In genomic region chr16:27867122-27868110, GRCh38 we compare ENCODE assay signal across 1 cellular context.
TF ChIP-seq lines count a peak whose summit lies in the region.

No MANE protein-coding gene starts in this region.

TF ChIP-seq in HepG2, 621 proteins besides CTCF, POLR2A, EP300 and RAD21 (continued from another document and continues in another):
- TF ChIP-seq TFDP1 (CRISPR knock-in tag; IDR thresholded peaks at IDR 0.05; ENCODE audit: borderline replicate concordance) (no peak), ZBTB7A (CRISPR knock-in tag; IDR thresholded peaks at IDR 0.05) (no peak), ZZZ3 (CRISPR knock-in tag; IDR thresholded peaks at IDR 0.05; ENCODE audit: borderline replicate concordance) (no peak), PREB (CRISPR knock-in tag; IDR thresholded peaks at IDR 0.05) (no peak), SOX5 (CRISPR knock-in tag; IDR thresholded peaks at IDR 0.05; ENCODE audit: borderline replicate concordance) (no peak), SAP130 (CRISPR knock-in tag; IDR thresholded peaks at IDR 0.05; ENCODE audit: low read depth) (no peak), ZNF468 (CRISPR knock-in tag; IDR thresholded peaks at IDR 0.05) (no peak), THAP11 (CRISPR knock-in tag; IDR thresholded peaks at IDR 0.05) (peak; percentile 37; the same call in 1 of the 2 replicates), REXO4 (CRISPR knock-in tag; IDR thresholded peaks at IDR 0.05; ENCODE audit: borderline replicate concordance) (no peak), SIN3A (IDR thresholded peaks at IDR 0.05; ENCODE audit: borderline replicate concordance, low read depth, low read length) (no peak), SKIL (CRISPR knock-in tag; IDR thresholded peaks at IDR 0.05; ENCODE audit: borderline replicate concordance) (no peak), ZNF329 (CRISPR knock-in tag; IDR thresholded peaks at IDR 0.05; ENCODE audit: low read depth) (no peak), REST (IDR thresholded peaks at IDR 0.05; ENCODE audit: borderline replicate concordance in 1 of 2, low read depth in 1 of 2, low read length in 2 of 2) (no peak), TARDBP (CRISPR knock-in tag; IDR thresholded peaks at IDR 0.05) (0 out of 2 replicates have a peak, but pooled peaks have one; percentile 35), ZMAT3 (CRISPR knock-in tag; conservative IDR thresholded peaks at IDR 0.05) (no peak), RXRA (CRISPR knock-in tag; IDR thresholded peaks at IDR 0.05) (0 out of 2 replicates have a peak, but pooled peaks have one; percentile 29), PTBP1 (IDR thresholded peaks at IDR 0.05; ENCODE audit: low read depth, low read length, poor library complexity, severe bottlenecking) (peak; percentile 43), SP5 (CRISPR knock-in tag; IDR thresholded peaks at IDR 0.05; ENCODE audit: borderline replicate concordance, low read depth) (0 out of 2 replicates have a peak, but pooled peaks have one; percentile 24), NR2F2 (IDR thresholded peaks at IDR 0.05; ENCODE audit: borderline replicate concordance, low read depth) (no peak), NAIF1 (CRISPR knock-in tag; IDR thresholded peaks at IDR 0.05; ENCODE audit: borderline replicate concordance) (no peak), MZF1 (CRISPR knock-in tag; IDR thresholded peaks at IDR 0.05; ENCODE audit: borderline replicate concordance) (no peak), ZSCAN12 (CRISPR knock-in tag; IDR thresholded peaks at IDR 0.05) (no peak), ZMYM4 (CRISPR knock-in tag; IDR thresholded peaks at IDR 0.05) (peak; percentile 66; the same call in 1 of the 2 replicates), ASH2L (IDR thresholded peaks at IDR 0.05; ENCODE audit: insufficient read length, low read depth, low read length) (no peak), ZNF512B (CRISPR knock-in tag; IDR thresholded peaks at IDR 0.05; ENCODE audit: borderline replicate concordance) (no peak), KLF16 (CRISPR knock-in tag; IDR thresholded peaks at IDR 0.05) (no peak), ZFX (CRISPR knock-in tag; IDR thresholded peaks at IDR 0.05; ENCODE audit: low read depth) (peak; percentile 75), ZNF296 (CRISPR knock-in tag; conservative IDR thresholded peaks at IDR 0.05) (no peak), ZNF768 (CRISPR knock-in tag; IDR thresholded peaks at IDR 0.05) (peak; percentile 90), NRL (CRISPR knock-in tag; IDR thresholded peaks at IDR 0.05; ENCODE audit: borderline replicate concordance) (no peak), BRCA1 (CRISPR knock-in tag; IDR thresholded peaks at IDR 0.05) (no peak), SMARCC2 (IDR thresholded peaks at IDR 0.05) (no peak), THAP9 (CRISPR knock-in tag; IDR thresholded peaks at IDR 0.05; ENCODE audit: borderline replicate concordance) (no peak), SMYD3 (CRISPR knock-in tag; IDR thresholded peaks at IDR 0.05) (no peak), MTERF4 (CRISPR knock-in tag; IDR thresholded peaks at IDR 0.05) (no peak), PHF20 (CRISPR knock-in tag; IDR thresholded peaks at IDR 0.05) (peak; percentile 49; the same call in 1 of the 2 replicates), SMARCE1 (IDR thresholded peaks at IDR 0.05; ENCODE audit: borderline replicate concordance) (no peak), ZNF484 (CRISPR knock-in tag; IDR thresholded peaks at IDR 0.05; ENCODE audit: borderline replicate concordance, low read depth) (no peak), SRY (CRISPR knock-in tag; IDR thresholded peaks at IDR 0.05) (no peak), TEAD3 (CRISPR knock-in tag; optimal IDR thresholded peaks at IDR 0.05; ENCODE audit: borderline replicate concordance) (no peak), ZNF317 (CRISPR knock-in tag; IDR thresholded peaks at IDR 0.05) (no peak), HOXA7 (CRISPR knock-in tag; IDR thresholded peaks at IDR 0.05) (no peak), EEA1 (CRISPR knock-in tag; IDR thresholded peaks at IDR 0.05; ENCODE audit: borderline replicate concordance) (no peak), TBX3 (IDR thresholded peaks at IDR 0.05; ENCODE audit: borderline replicate concordance) (no peak), ZNF652 (CRISPR knock-in tag; IDR thresholded peaks at IDR 0.05; ENCODE audit: borderline replicate concordance, low read depth) (no peak), RORA (CRISPR knock-in tag; IDR thresholded peaks at IDR 0.05) (no peak), KDM5B (CRISPR knock-in tag; IDR thresholded peaks at IDR 0.05; ENCODE audit: borderline replicate concordance) (no peak), KLF15 (CRISPR knock-in tag; IDR thresholded peaks at IDR 0.05; ENCODE audit: borderline replicate concordance) (no peak), ZMAT5 (CRISPR knock-in tag; IDR thresholded peaks at IDR 0.05; ENCODE audit: borderline replicate concordance, low read depth) (no peak), ZFP36 (IDR thresholded peaks at IDR 0.05; ENCODE audit: borderline replicate concordance, low read depth, low read length, partially characterized antibody) (no peak), ZNF883 (CRISPR knock-in tag; IDR thresholded peaks at IDR 0.05; ENCODE audit: not compliant biosample characterization) (no peak), ZBTB20 (CRISPR knock-in tag; IDR thresholded peaks at IDR 0.05; ENCODE audit: borderline replicate concordance, low read depth) (no peak), CEBPB (IDR thresholded peaks at IDR 0.05; ENCODE audit: borderline replicate concordance, low read depth, low read length) (no peak), GFI1 (CRISPR knock-in tag; IDR thresholded peaks at IDR 0.05; ENCODE audit: borderline replicate concordance) (no peak), PCBP1 (IDR thresholded peaks at IDR 0.05; ENCODE audit: borderline replicate concordance, low read depth, low read length) (no peak), SMAD1 (CRISPR knock-in tag; IDR thresholded peaks at IDR 0.05; ENCODE audit: borderline replicate concordance, low read depth) (no peak)
